1 cellular context compared by ENCODE assay signal in the genomic region with DNA sequence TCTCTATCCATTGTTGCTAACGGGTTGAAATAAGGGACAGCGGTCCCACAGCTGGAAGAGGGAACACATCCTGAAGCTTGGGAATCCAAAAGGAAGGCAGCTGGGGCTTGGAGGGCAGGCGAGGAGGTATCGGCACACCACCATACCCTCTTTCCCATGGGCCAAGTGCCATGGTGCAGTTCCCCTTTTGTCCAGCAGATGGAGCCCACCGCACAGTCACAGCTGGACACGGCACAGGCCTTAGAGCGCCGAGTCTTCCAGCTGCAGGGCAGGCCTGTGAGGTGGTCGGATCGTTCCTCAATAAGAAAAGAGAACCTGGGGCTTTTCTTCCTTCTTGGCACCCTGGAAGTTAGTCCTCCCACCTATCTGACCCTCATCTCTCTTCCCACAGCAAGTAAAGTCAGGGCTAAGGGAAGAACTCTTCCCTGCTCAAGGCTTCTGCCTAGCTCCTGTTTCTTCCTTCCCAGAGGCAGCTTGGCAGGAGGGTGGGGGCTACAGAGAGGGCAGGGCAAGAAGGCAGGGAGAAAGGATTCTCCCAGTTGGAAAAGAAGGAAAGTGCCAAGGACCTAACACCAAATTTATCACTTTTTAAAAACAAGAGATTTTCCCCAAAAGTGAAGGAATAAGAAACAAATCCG.
TF ChIP-seq lines count a peak whose summit lies in the region.

No MANE protein-coding gene starts in this region.

TF ChIP-seq in H1, 55 proteins besides CTCF, POLR2A, EP300 and RAD21:
- TF ChIP-seq SUZ12 (IDR thresholded peaks at IDR 0.05; ENCODE audit: low read length) (no peak), TCF12 (IDR thresholded peaks at IDR 0.05; ENCODE audit: low read depth, low read length) (no peak), CEBPB (IDR thresholded peaks at IDR 0.05; ENCODE audit: low read depth, low read length) (no peak), RXRA (IDR thresholded peaks at IDR 0.05; ENCODE audit: insufficient read depth, low read depth, low read length) (no peak), SIN3A (conservative IDR thresholded peaks at IDR 0.05 in 1 of 2, IDR thresholded peaks at IDR 0.05 in 1 of 2; ENCODE audit: low read depth in 1 of 2, low read length in 2 of 2) (0 out of 4 replicates have a peak, but pooled peaks of 1 of the 2 experiments have one; percentile 57), CHD7 (IDR thresholded peaks at IDR 0.05; ENCODE audit: insufficient replicate concordance, low read length) (no peak), HDAC2 (IDR thresholded peaks at IDR 0.05; ENCODE audit: borderline replicate concordance in 1 of 2, low read depth in 2 of 2, low read length in 2 of 2) (no peak), TAF7 (optimal IDR thresholded peaks at IDR 0.05; ENCODE audit: borderline replicate concordance, low read depth, low read length) (no peak), ATF2 (IDR thresholded peaks at IDR 0.05; ENCODE audit: low read length) (no peak), CHD1 (IDR thresholded peaks at IDR 0.05; ENCODE audit: low read depth, low read length) (no peak), JUN (IDR thresholded peaks at IDR 0.05; ENCODE audit: low read depth, low read length) (no peak), BRCA1 (IDR thresholded peaks at IDR 0.05; ENCODE audit: low read depth, low read length) (peak; percentile 20; the same call in 1 of the 2 replicates), GABPA (IDR thresholded peaks at IDR 0.05; ENCODE audit: borderline replicate concordance, insufficient read depth, low read length) (no peak), GTF2F1 (IDR thresholded peaks at IDR 0.05; ENCODE audit: borderline replicate concordance, low read depth, low read length) (no peak), EGR1 (IDR thresholded peaks at IDR 0.05; ENCODE audit: borderline replicate concordance, low read depth, low read length) (no peak), BACH1 (IDR thresholded peaks at IDR 0.05; ENCODE audit: low read length) (no peak), POLR2AphosphoS5 (IDR thresholded peaks at IDR 0.05; ENCODE audit: low read depth, low read length) (no peak; the same call in 1 of the 2 replicates), SAP30 (IDR thresholded peaks at IDR 0.05; ENCODE audit: insufficient read depth, insufficient replicate concordance, low read length) (no peak), PHF8 (conservative IDR thresholded peaks at IDR 0.05; ENCODE audit: low read depth, low read length) (no peak), SP1 (IDR thresholded peaks at IDR 0.05; ENCODE audit: low read depth, low read length) (no peak), POU5F1 (IDR thresholded peaks at IDR 0.05; ENCODE audit: low read depth, low read length) (no peak), SP2 (IDR thresholded peaks at IDR 0.05; ENCODE audit: low read length) (no peak), CBX8 (IDR thresholded peaks at IDR 0.05; ENCODE audit: borderline replicate concordance, low read depth, low read length) (no peak), TBP (IDR thresholded peaks at IDR 0.05; ENCODE audit: low read depth, low read length) (0 out of 2 replicates have a peak, but pooled peaks have one; percentile 20), BCL11A (IDR thresholded peaks at IDR 0.05; ENCODE audit: low read depth in 2 of 2, low read length in 2 of 2) (no peak), CTBP2 (IDR thresholded peaks at IDR 0.05; ENCODE audit: borderline replicate concordance, insufficient read depth, insufficient read length, low read length) (no peak), KDM5A (IDR thresholded peaks at IDR 0.05; ENCODE audit: low read length) (no peak), RFX5 (IDR thresholded peaks at IDR 0.05; ENCODE audit: borderline replicate concordance, low read depth, low read length) (no peak), NRF1 (IDR thresholded peaks at IDR 0.05; ENCODE audit: low read depth, low read length) (no peak), EZH2 (IDR thresholded peaks at IDR 0.05; ENCODE audit: low read depth, low read length, severe bottlenecking) (no peak), KDM1A (IDR thresholded peaks at IDR 0.05; ENCODE audit: borderline replicate concordance, low read length) (peak; percentile 34; the same call in 1 of the 2 replicates), YY1 (IDR thresholded peaks at IDR 0.05; ENCODE audit: low read depth, low read length) (no peak), NANOG (IDR thresholded peaks at IDR 0.05; ENCODE audit: insufficient read depth, low read depth, low read length, poor library complexity, severe bottlenecking) (no peak), KDM4A (IDR thresholded peaks at IDR 0.05; ENCODE audit: low read depth, low read length, severe bottlenecking) (no peak), ZNF274 (IDR thresholded peaks at IDR 0.05; ENCODE audit: borderline replicate concordance, extremely low read depth, low read length) (no peak), ASH2L (IDR thresholded peaks at IDR 0.05; ENCODE audit: low read length) (no peak), JUND (IDR thresholded peaks at IDR 0.05; ENCODE audit: low read length) (no peak), CREB1 (IDR thresholded peaks at IDR 0.05) (peak; percentile 37; the same call in 1 of the 2 replicates), SIX5 (IDR thresholded peaks at IDR 0.05; ENCODE audit: low read depth, low read length) (no peak), RNF2 (IDR thresholded peaks at IDR 0.05; ENCODE audit: borderline replicate concordance, low read depth, low read length, missing control alignments, poor library complexity, severe bottlenecking) (no peak), TAF1 (IDR thresholded peaks at IDR 0.05; ENCODE audit: low read depth, low read length) (no peak), ATF3 (IDR thresholded peaks at IDR 0.05; ENCODE audit: insufficient read depth, low read depth, low read length) (no peak), MAFK (IDR thresholded peaks at IDR 0.05; ENCODE audit: low read depth, low read length) (no peak), SP4 (IDR thresholded peaks at IDR 0.05; ENCODE audit: low read length) (no peak), MAX (IDR thresholded peaks at IDR 0.05) (peak; percentile 66), CHD2 (IDR thresholded peaks at IDR 0.05; ENCODE audit: low read length) (0 out of 2 replicates have a peak, but pooled peaks have one; percentile 32), FOSL1 (IDR thresholded peaks at IDR 0.05; ENCODE audit: insufficient read depth, low read depth, low read length) (no peak), SIRT6 (IDR thresholded peaks at IDR 0.05; ENCODE audit: low read length) (no peak), SRF (IDR thresholded peaks at IDR 0.05; ENCODE audit: low read depth, low read length) (no peak), TEAD4 (IDR thresholded peaks at IDR 0.05; ENCODE audit: low read depth, low read length) (no peak), CBX5 (IDR thresholded peaks at IDR 0.05; ENCODE audit: low read depth, low read length) (no peak), RBBP5 (IDR thresholded peaks at IDR 0.05; ENCODE audit: borderline replicate concordance, low read depth, low read length) (no peak), HDAC6 (IDR thresholded peaks at IDR 0.05; ENCODE audit: low read depth, low read length) (no peak)
- TF ChIP-seq, protein P1, sequence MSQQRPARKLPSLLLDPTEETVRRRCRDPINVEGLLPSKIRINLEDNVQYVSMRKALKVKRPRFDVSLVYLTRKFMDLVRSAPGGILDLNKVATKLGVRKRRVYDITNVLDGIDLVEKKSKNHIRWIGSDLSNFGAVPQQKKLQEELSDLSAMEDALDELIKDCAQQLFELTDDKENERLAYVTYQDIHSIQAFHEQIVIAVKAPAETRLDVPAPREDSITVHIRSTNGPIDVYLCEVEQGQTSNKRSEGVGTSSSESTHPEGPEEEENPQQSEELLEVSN (IDR thresholded peaks at IDR 0.05), result no peak
- TF ChIP-seq, protein P2, sequence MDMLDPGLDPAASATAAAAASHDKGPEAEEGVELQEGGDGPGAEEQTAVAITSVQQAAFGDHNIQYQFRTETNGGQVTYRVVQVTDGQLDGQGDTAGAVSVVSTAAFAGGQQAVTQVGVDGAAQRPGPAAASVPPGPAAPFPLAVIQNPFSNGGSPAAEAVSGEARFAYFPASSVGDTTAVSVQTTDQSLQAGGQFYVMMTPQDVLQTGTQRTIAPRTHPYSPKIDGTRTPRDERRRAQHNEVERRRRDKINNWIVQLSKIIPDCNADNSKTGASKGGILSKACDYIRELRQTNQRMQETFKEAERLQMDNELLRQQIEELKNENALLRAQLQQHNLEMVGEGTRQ (IDR thresholded peaks at IDR 0.05; ENCODE audit: low read length), result no peak
